In genomic region chr2:221153226-221153625, GRCh38 we compare ENCODE assay signal across 23 cellular contexts.
DNase-seq lines count a peak whose midpoint lies in the region; ATAC-seq lines count a peak whose summit lies in the region.
"Had no signal": no experiment of that assay in that cellular context is flagged by ENCODE, and none has a peak within 500 bp of the region (broad histone marks: within the 10 kb centered on the region; RNA-seq: fewer than 3 reads in every experiment).

No MANE protein-coding gene starts in this region.

- ATAC-seq in GM19452 (IDR thresholded peaks at IDR 0.05; ENCODE audit: unreplicated experiment) (no peak), HG03457 (IDR thresholded peaks at IDR 0.05; ENCODE audit: unreplicated experiment) (no peak), HG02973 (IDR thresholded peaks at IDR 0.05; ENCODE audit: unreplicated experiment) (no peak)
- ATAC-seq: activated CD4-positive, CD25-positive, alpha-beta regulatory T cell treated with anti-CD3 and anti-CD28 coated beads, Interleukin-2, amount 50 U/mL, for 24 hours; activated CD8-positive, alpha-beta memory T cell treated with anti-CD3 and anti-CD28 coated beads, Interleukin-2, amount 10 ng/mL, durations not matched to agents 7 days and 5 days; left lung; Right ventricle myocardium inferior; sciatic nerve had no signal

- in situ Hi-C loops in SK-MEL-5 (cut with HindIII; ENCODE audit: low pct_unique_long_range_greater_than_20kb, low sequenced_read_pairs): no loop called here

- DNase-seq in COR-L47 (lab: John Stamatoyannopoulos, UW) (peak; percentile 32), NCI-H1436 treated with DMSO at 0.1 percent for 48 hours (lab: John Stamatoyannopoulos, UW) (peak; percentile 78), SK-MEL-5 (ENCODE audit: low read depth, low spot score) (peak; percentile 87), nucleus accumbens (lab: John Stamatoyannopoulos, UW) (peak in 30 of 56 donors; percentile 1 to 48 (median 12))
- DNase-seq: activated CD4-positive, alpha-beta T cell treated with anti-CD3 and anti-CD28 coated beads, Interleukin-2, amount 50 U/mL, for 4 hours; activated CD8-positive, alpha-beta memory T cell treated with anti-CD3 and anti-CD28 coated beads, Interleukin-2, amount 10 ng/mL, durations not matched to agents 7 days and 5 days; activated gamma-delta T cell treated with Interleukin-2 at 50 U/mL for 16 hours; activated naive CD8-positive, alpha-beta T cell treated with anti-CD3 and anti-CD28 coated beads, Interleukin-2, amount 10 ng/mL, durations not matched to agents 7 days and 5 days; activated T-cell treated with anti-CD3 and anti-CD28 coated beads, Interleukin-2, amount 50 U/mL, for 48 hours; aorta; DMS79; left lung; mesenchymal stem cell; NCI-H524; stimulated activated CD8-positive, alpha-beta memory T cell treated with anti-CD3 and anti-CD28 coated beads, Interleukin-4, amount 100 ng/mL, for 48 hours; T-helper 2 cell; uterus had no signal

Comparison
In these comparisons a context has a peak if more than half of its experiments do, and no peak if none do; other contexts are left out.
1. DNase-seq: peak in every context shown above with its lines; median percentile 87 in SK-MEL-5; 78 in NCI-H1436 treated with DMSO at 0.1 percent for 48 hours; 32 in COR-L47; 12 in nucleus accumbens.